1 cellular context compared by ENCODE assay signal in the genomic region with DNA sequence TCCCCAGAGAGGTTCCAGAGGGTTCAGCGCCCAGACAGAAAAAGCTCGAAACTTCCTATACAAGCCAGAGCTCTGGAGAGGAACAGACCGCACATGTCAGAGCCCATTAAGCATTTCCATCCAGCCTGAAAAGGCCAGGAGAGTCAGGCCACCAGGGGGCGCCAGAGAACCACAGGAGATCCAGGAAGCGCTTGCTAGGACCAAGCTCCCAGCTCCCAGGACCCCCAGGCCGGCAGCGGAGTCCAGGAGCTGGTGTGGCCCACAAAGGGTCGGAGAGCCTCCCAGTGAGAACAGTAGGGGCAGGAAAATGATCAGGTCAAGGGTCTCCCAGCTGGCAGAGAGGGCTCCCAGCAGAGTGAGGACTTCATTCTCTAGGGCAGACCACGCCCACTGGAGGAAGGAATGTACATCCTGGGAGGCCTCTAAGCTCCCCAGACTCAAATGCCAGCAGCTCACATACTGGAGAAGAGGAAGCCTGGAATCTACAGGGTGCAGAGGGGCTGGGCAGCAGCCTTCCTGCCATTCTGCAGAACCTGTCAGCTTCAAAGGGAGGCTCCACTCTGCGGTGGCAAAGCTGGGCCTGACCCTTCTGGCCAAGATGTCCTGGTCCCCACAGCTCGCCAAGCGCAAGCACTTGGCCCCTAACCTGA.
TF ChIP-seq lines count a peak whose summit lies in the region.

No MANE protein-coding gene starts in this region.

TF ChIP-seq in HepG2, 621 proteins besides CTCF, POLR2A, EP300 and RAD21 (continued from another document):
- no peak for TF ChIP-seq FOXP4 (CRISPR knock-in tag; IDR thresholded peaks at IDR 0.05)
- peak; percentile 91 for TF ChIP-seq STAG1 (CRISPR knock-in tag; IDR thresholded peaks at IDR 0.05)
- TF ChIP-seq POGZ (CRISPR knock-in tag; IDR thresholded peaks at IDR 0.05): no peak
- TF ChIP-seq GTF2F1 (IDR thresholded peaks at IDR 0.05; ENCODE audit: low read length): no peak
- peak; percentile 39; the same call in 1 of the 2 replicates for TF ChIP-seq SMAD1 (CRISPR knock-in tag; IDR thresholded peaks at IDR 0.05; ENCODE audit: borderline replicate concordance, low read depth)
- no peak for TF ChIP-seq TAF15 (IDR thresholded peaks at IDR 0.05; ENCODE audit: low read depth, low read length, poor library complexity, severe bottlenecking)
- TF ChIP-seq, protein P1, sequence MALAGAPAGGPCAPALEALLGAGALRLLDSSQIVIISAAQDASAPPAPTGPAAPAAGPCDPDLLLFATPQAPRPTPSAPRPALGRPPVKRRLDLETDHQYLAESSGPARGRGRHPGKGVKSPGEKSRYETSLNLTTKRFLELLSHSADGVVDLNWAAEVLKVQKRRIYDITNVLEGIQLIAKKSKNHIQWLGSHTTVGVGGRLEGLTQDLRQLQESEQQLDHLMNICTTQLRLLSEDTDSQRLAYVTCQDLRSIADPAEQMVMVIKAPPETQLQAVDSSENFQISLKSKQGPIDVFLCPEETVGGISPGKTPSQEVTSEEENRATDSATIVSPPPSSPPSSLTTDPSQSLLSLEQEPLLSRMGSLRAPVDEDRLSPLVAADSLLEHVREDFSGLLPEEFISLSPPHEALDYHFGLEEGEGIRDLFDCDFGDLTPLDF (CRISPR knock-in tag; IDR thresholded peaks at IDR 0.05): no peak
- TF ChIP-seq DR1 (CRISPR knock-in tag; IDR thresholded peaks at IDR 0.05): no peak
- TF ChIP-seq, protein P2, sequence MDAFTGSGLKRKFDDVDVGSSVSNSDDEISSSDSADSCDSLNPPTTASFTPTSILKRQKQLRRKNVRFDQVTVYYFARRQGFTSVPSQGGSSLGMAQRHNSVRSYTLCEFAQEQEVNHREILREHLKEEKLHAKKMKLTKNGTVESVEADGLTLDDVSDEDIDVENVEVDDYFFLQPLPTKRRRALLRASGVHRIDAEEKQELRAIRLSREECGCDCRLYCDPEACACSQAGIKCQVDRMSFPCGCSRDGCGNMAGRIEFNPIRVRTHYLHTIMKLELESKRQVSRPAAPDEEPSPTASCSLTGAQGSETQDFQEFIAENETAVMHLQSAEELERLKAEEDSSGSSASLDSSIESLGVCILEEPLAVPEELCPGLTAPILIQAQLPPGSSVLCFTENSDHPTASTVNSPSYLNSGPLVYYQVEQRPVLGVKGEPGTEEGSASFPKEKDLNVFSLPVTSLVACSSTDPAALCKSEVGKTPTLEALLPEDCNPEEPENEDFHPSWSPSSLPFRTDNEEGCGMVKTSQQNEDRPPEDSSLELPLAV (CRISPR knock-in tag; conservative IDR thresholded peaks at IDR 0.05; ENCODE audit: low read depth): no peak
- no peak for TF ChIP-seq ZNF33A (CRISPR knock-in tag; IDR thresholded peaks at IDR 0.05; ENCODE audit: borderline replicate concordance)
- TF ChIP-seq RXRA (CRISPR knock-in tag; IDR thresholded peaks at IDR 0.05): no peak; the same call in 1 of the 2 replicates
- 0 out of 2 replicates have a peak, but pooled peaks have one; percentile 56 for TF ChIP-seq ZNF546 (CRISPR knock-in tag; conservative IDR thresholded peaks at IDR 0.05)
- TF ChIP-seq ZFP82 (CRISPR knock-in tag; IDR thresholded peaks at IDR 0.05; ENCODE audit: borderline replicate concordance): no peak
- TF ChIP-seq BRD4 (CRISPR knock-in tag; IDR thresholded peaks at IDR 0.05): no peak
- TF ChIP-seq RFX5 (IDR thresholded peaks at IDR 0.05; ENCODE audit: low read depth, low read length): no peak
